9 cellular contexts compared by ENCODE assay signal in the genomic region with DNA sequence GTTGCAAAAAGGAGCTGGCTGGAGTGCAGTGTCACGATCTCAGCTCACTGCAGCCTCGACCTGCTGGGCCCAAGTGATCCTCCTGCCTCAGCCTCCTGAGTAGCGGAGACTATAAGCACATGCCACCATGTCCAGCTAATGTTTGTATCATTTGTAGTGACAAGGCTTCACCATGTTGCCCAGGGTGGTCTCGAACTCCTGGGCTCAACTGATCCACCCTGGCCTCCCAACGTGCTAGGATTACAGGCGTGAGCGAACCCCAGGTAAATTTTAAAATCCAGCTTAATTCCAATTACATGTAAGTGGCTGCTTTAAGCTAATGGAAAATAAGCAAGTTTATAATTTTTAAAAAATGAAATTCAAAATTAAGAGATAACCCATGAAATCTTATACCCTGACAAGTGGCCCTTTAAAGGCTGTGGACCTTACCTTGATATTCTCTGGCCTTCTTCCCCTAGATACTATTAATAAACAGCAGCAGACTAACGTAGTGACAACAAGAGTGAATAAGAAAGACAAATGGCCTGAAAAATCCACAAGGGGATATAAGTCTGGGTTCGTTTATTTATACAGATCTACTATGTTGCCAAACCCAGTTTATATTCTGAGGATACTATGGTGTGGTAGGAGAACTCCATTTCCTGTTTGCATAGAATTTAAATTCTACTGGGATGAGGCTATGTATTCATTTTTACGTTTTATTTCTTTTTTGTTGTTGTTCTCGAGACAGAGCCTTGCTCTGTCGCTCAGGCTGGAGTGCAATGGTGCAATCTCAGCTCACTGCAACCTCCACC. TPM values are rescaled to one million over a fixed set of nuclear protein-coding genes. Genes with fewer than 3 reads are reported as not detected.
DNase-seq lines count a peak whose midpoint lies in the region; ATAC-seq and TF ChIP-seq lines count a peak whose summit lies in the region.
"Had no signal": no experiment of that assay in that cellular context is flagged by ENCODE, and none has a peak within 500 bp of the region (broad histone marks: within the 10 kb centered on the region; RNA-seq: fewer than 3 reads in every experiment).

No MANE protein-coding gene starts in this region.

- no peaks in the 10 kb centered on the region for H3K9me3 ChIP-seq in Loucy (ENCODE audit: insufficient read depth, low read depth, low read length)

- H3F3A ChIP-seq in Loucy (ENCODE audit: low read depth), result no peaks in the 10 kb centered on the region

- CTCF ChIA-PET in Calu3 (lab: Charles Lee), result interaction anchor here (0.6 to 1.6 kb wide), 2 partner anchors 28 to 1627 kb away, joined by 4 to 5 read pairs; no protein-coding TSS in a partner anchor

- H3K9me2 ChIP-seq in Loucy (replicated peaks; ENCODE audit: low read depth, low read length), result no peaks in the 10 kb centered on the region

- H3K27me3 Mint-ChIP-seq in Calu3 (ENCODE audit: unreplicated experiment), result no peaks in the 10 kb centered on the region
- H3K27me3 Mint-ChIP-seq in effector memory CD8-positive, alpha-beta T cell, result no peaks in the 10 kb centered on the region
- H3K27me3 Mint-ChIP-seq in osteocyte (ENCODE audit: unreplicated experiment), result no peaks in the 10 kb centered on the region

- H3K9me3 Mint-ChIP-seq in Calu3 (ENCODE audit: low read depth, unreplicated experiment), result no peaks in the 10 kb centered on the region
- no peaks in the 10 kb centered on the region for H3K9me3 Mint-ChIP-seq in effector memory CD8-positive, alpha-beta T cell
- no peaks in the 10 kb centered on the region for H3K9me3 Mint-ChIP-seq in osteocyte (ENCODE audit: unreplicated experiment)

- peak overlapping the region; percentile 85 for H3K4me3 Mint-ChIP-seq in Calu3 (ENCODE audit: low read depth, unreplicated experiment)
- peak overlapping the region; percentile 86 for H3K4me3 Mint-ChIP-seq in effector memory CD8-positive, alpha-beta T cell
- peak overlapping the region; percentile 83 for H3K4me3 Mint-ChIP-seq in osteocyte (ENCODE audit: unreplicated experiment)

- intact Hi-C loops in Calu3 (cut with micrococcal nuclease; ENCODE audit: unreplicated experiment), result no loop called here

- TF ChIP-seq CTCF in Calu3 (IDR thresholded peaks at IDR 0.05; ENCODE audit: unreplicated experiment), result no peak
- TF ChIP-seq CTCF in Loucy (conservative IDR thresholded peaks at IDR 0.05; ENCODE audit: low read length), result no peak
- TF ChIP-seq CTCF in osteocyte (IDR thresholded peaks at IDR 0.05), result no peak

- H3K9ac ChIP-seq in Loucy (ENCODE audit: low read depth, low read length, poor library complexity, severe bottlenecking), result peak overlapping the region; percentile 75

- H3K4me3 ChIP-seq in Loucy (ENCODE audit: low read length, poor library complexity, severe bottlenecking), result peak overlapping the region; percentile 95

- DNase-seq in Calu3, result no peak
- DNase-seq in effector memory CD8-positive, alpha-beta T cell, result no peak
- DNase-seq in osteocyte (ENCODE audit: extremely low spot score, unreplicated experiment), result no peak
- no peak for DNase-seq in OCI-M1 (lab: John Stamatoyannopoulos, UW)
- DNase-seq in NCI-H1436 (lab: John Stamatoyannopoulos, UW), result no peak
- no peak for DNase-seq in NCI-H187 treated with DMSO at 0.1 percent for 48 hours (lab: John Stamatoyannopoulos, UW)
- no peak for DNase-seq in KBM-7
- DNase-seq: NCI-H1092 treated with DMSO at 0.1 percent for 48 hours had no signal

- peaks cover 42% of the 10 kb centered on the region for H3K4me1 ChIP-seq in Loucy (ENCODE audit: insufficient read depth, low read length, poor library complexity, severe bottlenecking)

- no peaks in the 10 kb centered on the region for H3K27me3 ChIP-seq in Loucy (ENCODE audit: insufficient read depth, low read length, poor library complexity, severe bottlenecking)

- peak overlapping the region; percentile 77 for H3K4me2 ChIP-seq in Loucy (ENCODE audit: low read depth, low read length, poor library complexity, severe bottlenecking)

- H3K36me3 ChIP-seq in Loucy (ENCODE audit: insufficient read depth, low read length), result no peaks in the 10 kb centered on the region

- no TSS peak for BruUV-seq in Calu3 (replicated peaks; lab: Mats Ljungman, UMichigan)

- H4K20me1 ChIP-seq in Loucy (ENCODE audit: insufficient read depth, low read length, poor library complexity, severe bottlenecking), result no peaks in the 10 kb centered on the region

- H3K4me1 Mint-ChIP-seq in Calu3 (ENCODE audit: low read depth, unreplicated experiment), result peaks cover 9% of the 10 kb centered on the region
- peaks cover 24 to 38% of the 10 kb centered on the region in 2 donors for H3K4me1 Mint-ChIP-seq in effector memory CD8-positive, alpha-beta T cell (ENCODE audit: low read depth in 2 of 2)
- H3K4me1 Mint-ChIP-seq in osteocyte (ENCODE audit: unreplicated experiment), result peaks cover 26% of the 10 kb centered on the region

- no peak overlapping the region for H2AFZ ChIP-seq in Loucy (ENCODE audit: low read length)

- peaks cover 19% of the 10 kb centered on the region; the same call in 1 of the 2 replicates for H3K79me2 ChIP-seq in Loucy (ENCODE audit: insufficient read depth, low read length)

- in situ Hi-C loops in KBM-7 (cut with MboI; ENCODE audit: low pct_unique_long_range_greater_than_20kb, low sequenced_read_pairs), result no loop called here

- ATAC-seq in effector memory CD8-positive, alpha-beta T cell (replicated peaks), result no peak

- no peak overlapping the region for H3K27ac Mint-ChIP-seq in Calu3 (ENCODE audit: unreplicated experiment)
- peak overlapping the region; percentile 68 to 94 for H3K27ac Mint-ChIP-seq in effector memory CD8-positive, alpha-beta T cell
- H3K27ac Mint-ChIP-seq in osteocyte (ENCODE audit: unreplicated experiment), result peak overlapping the region; percentile 87

- H3K36me3 Mint-ChIP-seq in Calu3 (ENCODE audit: insufficient read depth, unreplicated experiment) (no peaks in the 10 kb centered on the region), osteocyte (ENCODE audit: unreplicated experiment) (no peaks in the 10 kb centered on the region)
- H3K36me3 Mint-ChIP-seq in effector memory CD8-positive, alpha-beta T cell (ENCODE audit: insufficient read depth), result peaks cover 6% of the 10 kb centered on the region

RNA-seq across cellular contexts. Expression of a gene that starts 25.6 kb away (rescaled TPM):
- 0.37 TPM in 1 of 2 replicates, not detected in the other for total RNA-seq in Calu3 (2022)
- total RNA-seq in osteocyte, result 73.5 and 80.3 TPM in 2 replicates

Comparison
In these comparisons a context has a peak if more than half of its experiments do, and no peak if none do; other contexts are left out.
1. RNA of a gene that starts 25.6 kb away (total RNA-seq): 73.5 to 80.3 TPM in osteocyte; 0.37 TPM in Calu3; every median in the first group is over 10 times any median in the second.
2. Peak in every context shown above with its lines, with median percentiles within 50 percentile points of each other: H3K4me3 Mint-ChIP-seq.